ENCODE assay signal across 15 cellular contexts in genomic region chr19:43775299-43775890, GRCh38. TPM values are rescaled to one million over a fixed set of nuclear protein-coding genes. Genes with fewer than 3 reads are reported as not detected.
A peak's percentile ranks its signal among the peaks of the same experiment; 100 is the strongest.
DNase-seq lines count a peak whose midpoint lies in the region; ATAC-seq and TF ChIP-seq lines count a peak whose summit lies in the region.
"Had no signal": no experiment of that assay in that cellular context is flagged by ENCODE, and none has a peak within 500 bp of the region (broad histone marks: within the 10 kb centered on the region; RNA-seq: fewer than 3 reads in every experiment).

No MANE protein-coding gene starts in this region.

- H4K20me1 ChIP-seq in Loucy (ENCODE audit: insufficient read depth, low read length, poor library complexity, severe bottlenecking), result no peaks in the 10 kb centered on the region

- no peak overlapping the region for H3K9ac ChIP-seq in Loucy (ENCODE audit: low read depth, low read length, poor library complexity, severe bottlenecking)

- H3F3A ChIP-seq in Loucy (ENCODE audit: low read depth), result no peaks in the 10 kb centered on the region

- no peak overlapping the region for H2AFZ ChIP-seq in Loucy (ENCODE audit: low read length)

- no peaks in the 10 kb centered on the region for H3K9me2 ChIP-seq in Loucy (replicated peaks; ENCODE audit: low read depth, low read length)

- peaks cover 2% of the 10 kb centered on the region for H3K36me3 Mint-ChIP-seq in activated naive CD4-positive, alpha-beta T cell treated with anti-CD3 and anti-CD28 coated beads, Interleukin-2, amount 50 U/mL, for 24 hours
- no peaks in the 10 kb centered on the region for H3K36me3 Mint-ChIP-seq in brain
- H3K36me3 Mint-ChIP-seq in stimulated activated memory B cell treated with anti-CD40 and anti-IgM and Interleukin-4, amounts not matched to agents 10 μg/mL and 1 μg/mL and 100 μg/mL, for 72 hours, result peaks cover 54% of the 10 kb centered on the region

- H3K4me1 Mint-ChIP-seq in activated naive CD4-positive, alpha-beta T cell treated with anti-CD3 and anti-CD28 coated beads, Interleukin-2, amount 50 U/mL, for 24 hours, result peaks cover 47% of the 10 kb centered on the region
- H3K4me1 Mint-ChIP-seq in brain, result peaks cover 35% of the 10 kb centered on the region
- H3K4me1 Mint-ChIP-seq in stimulated activated memory B cell treated with anti-CD40 and anti-IgM and Interleukin-4, amounts not matched to agents 10 μg/mL and 1 μg/mL and 100 μg/mL, for 72 hours, result peaks cover 64% of the 10 kb centered on the region

- H3K9me3 Mint-ChIP-seq in activated naive CD4-positive, alpha-beta T cell treated with anti-CD3 and anti-CD28 coated beads, Interleukin-2, amount 50 U/mL, for 24 hours, result no peaks in the 10 kb centered on the region
- H3K9me3 Mint-ChIP-seq in brain, result peaks cover 0 to 4% (median 0%) of the 10 kb centered on the region in 5 experiments
- no peaks in the 10 kb centered on the region for H3K9me3 Mint-ChIP-seq in stimulated activated memory B cell treated with anti-CD40 and anti-IgM and Interleukin-4, amounts not matched to agents 10 μg/mL and 1 μg/mL and 100 μg/mL, for 72 hours

- no peaks in the 10 kb centered on the region for H3K27me3 Mint-ChIP-seq in activated naive CD4-positive, alpha-beta T cell treated with anti-CD3 and anti-CD28 coated beads, Interleukin-2, amount 50 U/mL, for 24 hours
- H3K27me3 Mint-ChIP-seq in brain, result peaks cover 67% of the 10 kb centered on the region
- no peaks in the 10 kb centered on the region for H3K27me3 Mint-ChIP-seq in stimulated activated memory B cell treated with anti-CD40 and anti-IgM and Interleukin-4, amounts not matched to agents 10 μg/mL and 1 μg/mL and 100 μg/mL, for 72 hours

- H3K4me1 ChIP-seq in Loucy (ENCODE audit: insufficient read depth, low read length, poor library complexity, severe bottlenecking), result peaks cover 45% of the 10 kb centered on the region

- no peak for DNase-seq in activated naive CD4-positive, alpha-beta T cell (lab: John Stamatoyannopoulos, UW)
- DNase-seq in SKM-1 treated with dmso at 0.1 percent for 144 hours (lab: John Stamatoyannopoulos, UW; ENCODE audit: unreplicated experiment), result no peak
- DNase-seq: foreskin fibroblast, NCI-H1436, NCI-H526, pancreas, sigmoid colon, trophoblast cell, WERI-Rb-1 had no signal

- H3K4me3 ChIP-seq in Loucy (ENCODE audit: low read length, poor library complexity, severe bottlenecking), result no peak overlapping the region

- peaks cover 6% of the 10 kb centered on the region; the same call in 1 of the 2 replicates for H3K36me3 ChIP-seq in Loucy (ENCODE audit: insufficient read depth, low read length)
- H3K36me3 ChIP-seq: pancreas, sigmoid colon, WERI-Rb-1 had no signal

- H3K4me2 ChIP-seq in Loucy (ENCODE audit: low read depth, low read length, poor library complexity, severe bottlenecking), result peak overlapping the region; percentile 22

- ATAC-seq in stimulated activated memory B cell treated with anti-CD40 and anti-IgM and Interleukin-4, amounts not matched to agents 10 μg/mL and 1 μg/mL and 100 μg/mL, for 72 hours, result no peak
- no peak for ATAC-seq in HG03439 (IDR thresholded peaks at IDR 0.05; ENCODE audit: unreplicated experiment)
- ATAC-seq in HG02973 (IDR thresholded peaks at IDR 0.05; ENCODE audit: unreplicated experiment), result no peak

- H3K79me2 ChIP-seq in Loucy (ENCODE audit: insufficient read depth, low read length), result peaks cover 44% of the 10 kb centered on the region; the same call in 1 of the 2 replicates

- H3K27me3 ChIP-seq in Loucy (ENCODE audit: insufficient read depth, low read length, poor library complexity, severe bottlenecking), result no peaks in the 10 kb centered on the region
- H3K27me3 ChIP-seq: pancreas had no signal

- TF ChIP-seq CTCF in Loucy (conservative IDR thresholded peaks at IDR 0.05; ENCODE audit: low read length) (no peak), brain (conservative IDR thresholded peaks at IDR 0.05) (no peak)

- no peaks in the 10 kb centered on the region for H3K9me3 ChIP-seq in Loucy (ENCODE audit: insufficient read depth, low read depth, low read length)
- H3K9me3 ChIP-seq: pancreas, sigmoid colon had no signal

- peak overlapping the region; percentile 17 for H3K4me3 Mint-ChIP-seq in activated naive CD4-positive, alpha-beta T cell treated with anti-CD3 and anti-CD28 coated beads, Interleukin-2, amount 50 U/mL, for 24 hours
- H3K4me3 Mint-ChIP-seq in brain, result peak overlapping the region in 3 of 5 experiments; percentile 72 to 79 (median 76)
- H3K4me3 Mint-ChIP-seq in stimulated activated memory B cell treated with anti-CD40 and anti-IgM and Interleukin-4, amounts not matched to agents 10 μg/mL and 1 μg/mL and 100 μg/mL, for 72 hours, result peak overlapping the region; percentile 30

- peak overlapping the region; percentile 53 for H3K27ac Mint-ChIP-seq in activated naive CD4-positive, alpha-beta T cell treated with anti-CD3 and anti-CD28 coated beads, Interleukin-2, amount 50 U/mL, for 24 hours
- no peak overlapping the region for H3K27ac Mint-ChIP-seq in brain
- peak overlapping the region; percentile 93 for H3K27ac Mint-ChIP-seq in stimulated activated memory B cell treated with anti-CD40 and anti-IgM and Interleukin-4, amounts not matched to agents 10 μg/mL and 1 μg/mL and 100 μg/mL, for 72 hours

RNA-seq across cellular contexts. Expression of gene KCNN4, which starts 5.4 kb away (rescaled TPM):
- polyA plus RNA-seq in brain (ENCODE audit: insufficient read depth, low read depth, low replicate concordance), result 5.0 TPM

RNA-seq across cellular contexts. Expression of gene SMG9, which starts 20.6 kb away (rescaled TPM):
- polyA plus RNA-seq in brain (ENCODE audit: insufficient read depth, low read depth, low replicate concordance), result 66.0 TPM

RNA-seq across cellular contexts. Expression of gene LYPD5, which starts 26.9 kb away (rescaled TPM):
- 8.1 TPM for polyA plus RNA-seq in brain (ENCODE audit: insufficient read depth, low read depth, low replicate concordance)

RNA-seq across cellular contexts. Expression of gene ZNF283, which starts 51.7 kb away (rescaled TPM):
- 0.70 TPM for polyA plus RNA-seq in brain (ENCODE audit: insufficient read depth, low read depth, low replicate concordance)

RNA-seq across cellular contexts. Expression of gene IRGC, which starts 59.5 kb away (rescaled TPM):
- polyA plus RNA-seq in brain (ENCODE audit: insufficient read depth, low read depth, low replicate concordance), result not detected
- polyA plus RNA-seq: pancreas, sigmoid colon had no signal

Comparison
In these comparisons a context has a peak if more than half of its experiments do, and no peak if none do; other contexts are left out.
1. H3K27ac Mint-ChIP-seq: peak in activated naive CD4-positive, alpha-beta T cell treated with anti-CD3 and anti-CD28 coated beads, Interleukin-2, amount 50 U/mL, for 24 hours (single experiment) and stimulated activated memory B cell treated with anti-CD40 and anti-IgM and Interleukin-4, amounts not matched to agents 10 μg/mL and 1 μg/mL and 100 μg/mL, for 72 hours (single experiment); none in brain (0 of 5).
2. H3K4me3 Mint-ChIP-seq: peak in every context shown above with its lines; median percentile 76 in brain; 30 in stimulated activated memory B cell treated with anti-CD40 and anti-IgM and Interleukin-4, amounts not matched to agents 10 μg/mL and 1 μg/mL and 100 μg/mL, for 72 hours; 17 in activated naive CD4-positive, alpha-beta T cell treated with anti-CD3 and anti-CD28 coated beads, Interleukin-2, amount 50 U/mL, for 24 hours.